ENCODE assay signal across 25 cellular contexts in the genomic region with DNA sequence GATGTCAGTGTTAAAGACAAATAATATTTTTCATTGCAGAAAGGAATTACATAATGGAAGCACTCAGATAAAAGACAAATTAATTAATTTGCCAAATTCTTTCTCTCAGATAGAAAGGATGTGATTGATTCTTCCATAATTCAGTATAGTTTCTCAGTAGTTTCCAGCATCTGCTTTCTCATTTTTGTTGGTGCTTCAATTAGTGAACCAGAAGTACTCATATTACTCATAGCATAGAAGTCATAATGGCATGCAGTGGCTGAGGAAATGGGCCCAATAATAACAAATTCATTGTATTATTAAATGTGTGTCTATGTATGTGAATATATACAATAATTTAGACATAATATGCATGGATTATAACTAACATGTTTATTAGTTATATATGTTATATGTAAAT.
"Had no signal": no experiment of that assay in that cellular context is flagged by ENCODE, and none has a peak within 500 bp of the region (broad histone marks: within the 10 kb centered on the region; RNA-seq: fewer than 3 reads in every experiment).

No MANE protein-coding gene starts in this region.

- H3K27me3 ChIP-seq: pancreas, right atrium auricular region, spleen, vagina had no signal

- H3K9me3 ChIP-seq: mucosa of descending colon, pancreas, psoas muscle, right atrium auricular region, spleen, thoracic aorta, vagina had no signal

- DNase-seq: activated CD4-positive, alpha-beta T cell treated with anti-CD3 and anti-CD28 coated beads, Interleukin-2, amount 10 ng/mL, durations not matched to agents 7 days and 5 days; activated CD4-positive, CD25-positive, alpha-beta regulatory T cell treated with anti-CD3 and anti-CD28 coated beads, Interleukin-2, amount 50 U/mL, for 72 hours; activated CD8-positive, alpha-beta memory T cell treated with anti-CD3 and anti-CD28 coated beads, Interleukin-2, amount 10 ng/mL, durations not matched to agents 7 days and 5 days; activated CD8-positive, alpha-beta T cell treated with anti-CD3 and anti-CD28 coated beads for 36 hours; activated gamma-delta T cell; activated T-cell treated with anti-CD3 and anti-CD28 coated beads for 4 hours; aorta; central memory CD4-positive, alpha-beta T cell; dermis blood vessel endothelial cell; effector CD8-positive, alpha-beta T cell; foreskin melanocyte; immature natural killer cell; mesenchymal stem cell; mucosa of descending colon; nephron progenitor cell; pancreas; psoas muscle; spleen; stimulated activated CD4-positive, alpha-beta T cell treated with anti-CD3 and anti-CD28 coated beads, Interleukin-4, amount 100 ng/mL, for 1 hour; stimulated activated naive CD4-positive, alpha-beta T cell treated with Interleukin-2 at 50 U/mL for 16 hours; WERI-Rb-1 had no signal

- H3K4me3 ChIP-seq: mucosa of descending colon, pancreas, psoas muscle, right atrium auricular region, spleen, thoracic aorta, vagina had no signal

- H3K27ac ChIP-seq: pancreas, psoas muscle, right atrium auricular region, spleen, thoracic aorta, vagina, WERI-Rb-1 had no signal

- ATAC-seq: activated CD8-positive, alpha-beta memory T cell treated with anti-CD3 and anti-CD28 coated beads, Interleukin-2, amount 10 ng/mL, durations not matched to agents 7 days and 5 days; activated CD8-positive, alpha-beta T cell treated with anti-CD3 and anti-CD28 coated beads for 36 hours; activated naive CD4-positive, alpha-beta T cell treated with anti-CD3 and anti-CD28 coated beads, Interleukin-2, amount 50 U/mL, for 72 hours; mucosa of descending colon; pancreas; psoas muscle had no signal

- H3K4me1 ChIP-seq: pancreas, psoas muscle, right atrium auricular region, spleen, vagina had no signal

- H3K36me3 ChIP-seq: pancreas, right atrium auricular region, spleen, thoracic aorta, vagina, WERI-Rb-1 had no signal
